In the genomic region with DNA sequence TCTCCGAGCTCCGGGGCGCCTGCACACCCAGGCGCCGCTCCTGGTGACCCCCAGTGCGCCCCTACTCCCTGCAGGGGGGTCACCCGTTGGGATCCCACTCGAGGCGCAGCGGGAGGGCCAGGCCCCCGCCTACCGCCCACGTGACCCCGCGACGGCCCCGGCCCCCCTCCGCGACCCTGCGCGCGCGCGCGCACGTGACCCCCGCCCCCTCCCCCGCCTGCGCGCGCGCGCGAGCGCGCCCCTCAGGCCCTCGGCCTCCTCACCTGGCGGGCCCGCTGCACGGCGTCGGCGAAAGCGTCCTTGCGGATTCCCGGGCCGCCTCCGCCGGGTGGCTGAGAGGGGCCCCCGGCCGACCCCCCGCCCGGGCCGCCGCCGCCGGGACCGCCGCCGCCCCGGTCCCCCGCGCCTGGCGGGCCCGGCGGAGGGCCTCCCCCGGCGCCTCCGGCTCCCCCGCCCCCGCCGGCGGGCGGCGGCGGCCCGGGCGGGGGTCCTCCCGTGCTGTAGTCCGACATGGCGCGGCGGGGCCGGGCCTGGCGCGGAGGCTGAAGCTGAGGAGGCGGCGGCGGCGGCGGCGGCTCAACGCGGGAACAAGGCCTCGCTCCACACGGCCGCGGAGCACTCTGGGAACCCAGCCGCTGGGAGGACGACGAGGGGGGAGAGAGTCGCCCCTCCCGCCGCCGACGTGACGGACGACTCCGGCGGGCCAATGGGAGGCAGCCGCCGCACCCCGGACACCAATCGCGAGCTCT, we compare ENCODE assay signal across 8 cellular contexts. TPM values are rescaled to one million over a fixed set of nuclear protein-coding genes. Genes with fewer than 3 reads are reported as not detected.
A peak's percentile ranks its signal among the peaks of the same experiment; 100 is the strongest.
DNase-seq lines count a peak whose midpoint lies in the region; ATAC-seq and TF ChIP-seq lines count a peak whose summit lies in the region.

A gene with protein sequence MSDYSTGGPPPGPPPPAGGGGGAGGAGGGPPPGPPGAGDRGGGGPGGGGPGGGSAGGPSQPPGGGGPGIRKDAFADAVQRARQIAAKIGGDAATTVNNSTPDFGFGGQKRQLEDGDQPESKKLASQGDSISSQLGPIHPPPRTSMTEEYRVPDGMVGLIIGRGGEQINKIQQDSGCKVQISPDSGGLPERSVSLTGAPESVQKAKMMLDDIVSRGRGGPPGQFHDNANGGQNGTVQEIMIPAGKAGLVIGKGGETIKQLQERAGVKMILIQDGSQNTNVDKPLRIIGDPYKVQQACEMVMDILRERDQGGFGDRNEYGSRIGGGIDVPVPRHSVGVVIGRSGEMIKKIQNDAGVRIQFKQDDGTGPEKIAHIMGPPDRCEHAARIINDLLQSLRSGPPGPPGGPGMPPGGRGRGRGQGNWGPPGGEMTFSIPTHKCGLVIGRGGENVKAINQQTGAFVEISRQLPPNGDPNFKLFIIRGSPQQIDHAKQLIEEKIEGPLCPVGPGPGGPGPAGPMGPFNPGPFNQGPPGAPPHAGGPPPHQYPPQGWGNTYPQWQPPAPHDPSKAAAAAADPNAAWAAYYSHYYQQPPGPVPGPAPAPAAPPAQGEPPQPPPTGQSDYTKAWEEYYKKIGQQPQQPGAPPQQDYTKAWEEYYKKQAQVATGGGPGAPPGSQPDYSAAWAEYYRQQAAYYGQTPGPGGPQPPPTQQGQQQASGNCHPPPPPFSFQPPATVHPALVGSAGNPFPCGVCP (minus strand): TSS at position 622 of the 749 bp plus-strand sequence. CDS start 110 bp downstream, at position 512.

- H3K27ac Mint-ChIP-seq in naive B cell, result peak within 1 kb of the TSS; percentile 79 to 99 (median 89)

- peaks cover 31 to 37% (median 35%) of the 10 kb centered on the region in 3 donors for H3K4me1 Mint-ChIP-seq in naive B cell

- peaks cover 0 to 6% (median 0%) of the 10 kb centered on the region in 3 donors for H3K27me3 Mint-ChIP-seq in naive B cell

- H3K4me3 Mint-ChIP-seq in naive B cell, result peak within 1 kb of the TSS; percentile 56 to 94 (median 88)

- peak; percentile 22 to 35 for DNase-seq in activated CD4-positive, alpha-beta T cell treated with anti-CD3 and anti-CD28 coated beads, Interleukin-2, amount 50 U/mL, for 4 hours
- DNase-seq in epithelial cell of proximal tubule (ENCODE audit: low read depth) (no peak), naive B cell (peak; percentile 16), ureter (ENCODE audit: low spot score) (no peak), NCI-H2107 (lab: John Stamatoyannopoulos, UW) (no peak)

- H3K4me1 ChIP-seq in BLaER1 (peaks cover 28% of the 10 kb centered on the region), HEK293 (ENCODE audit: control insufficient read depth, insufficient read depth, low read length) (peaks cover 7% of the 10 kb centered on the region)

- CTCF ChIA-PET in HEK293 (lab: Yijun Ruan, JAX), result interaction anchor here (0.6 kb wide), 1 partner anchor 503 kb away, joined by 3 read pairs; no protein-coding TSS in a partner anchor

- ATAC-seq in naive B cell (ENCODE audit: low read depth in 2 of 2) (no peak), GM21360 (IDR thresholded peaks at IDR 0.05; ENCODE audit: unreplicated experiment) (no peak)

- H3K4me2 ChIP-seq in BLaER1, result peak within 1 kb of the TSS; percentile 91

- TF ChIP-seq CTCF in HEK293 (tag by site-specific recombination; IDR thresholded peaks at IDR 0.05) (no peak), epithelial cell of proximal tubule (conservative IDR thresholded peaks at IDR 0.05; ENCODE audit: low read depth, low read length) (no peak)

- H4K20me1 ChIP-seq in BLaER1, result peaks cover 49% of the 10 kb centered on the region

- H3K27ac ChIP-seq in BLaER1, result peak within 1 kb of the TSS; percentile 94
- H3K27ac ChIP-seq in HEK293 (ENCODE audit: extremely low read depth, low read depth, low read length), result peak within 1 kb of the TSS; percentile 79

- H3K4me3 ChIP-seq in BLaER1 (peak within 1 kb of the TSS; percentile 96), HEK293 (ENCODE audit: low read depth, low read length) (peak within 1 kb of the TSS; percentile 84), epithelial cell of proximal tubule (ENCODE audit: low read depth, low read length) (peak within 1 kb of the TSS; percentile 98)

- no peaks in the 10 kb centered on the region for H3K36me3 Mint-ChIP-seq in naive B cell

- no peaks in the 10 kb centered on the region for H3K27me3 ChIP-seq in BLaER1

- H3K9me3 ChIP-seq in BLaER1, result no peaks in the 10 kb centered on the region
- no peaks in the 10 kb centered on the region for H3K9me3 ChIP-seq in HEK293 (ENCODE audit: control insufficient read depth, insufficient read depth, low read depth, low read length)

- peak within 1 kb of the TSS; percentile 98 for H3K9ac ChIP-seq in BLaER1

- POLR2A ChIA-PET in HEK293 (lab: Yijun Ruan, JAX), result interaction anchor here (0.5 to 2.1 kb wide), 24 partner anchors 8 to 412 kb away, joined by 3 to 25 read pairs (median 4); a partner anchor contains a TSS

- peaks cover 0 to 4% (median 0%) of the 10 kb centered on the region in 7 donors for H3K9me3 Mint-ChIP-seq in naive B cell

- peaks cover 36% of the 10 kb centered on the region for H3K36me3 ChIP-seq in BLaER1
- peaks cover 6 to 40% of the 10 kb centered on the region in 2 experiments; a peak in 2 of 3 replicates for H3K36me3 ChIP-seq in HEK293 (ENCODE audit: control insufficient read depth in 2 of 2, insufficient read depth in 1 of 2, low read length in 2 of 2)

TF ChIP-seq in HEK293, 187 proteins besides CTCF, POLR2A, EP300 and RAD21:
- TF ChIP-seq GLIS2 (tag by site-specific recombination; IDR thresholded peaks at IDR 0.05) (peak; percentile 50; the same call in 1 of the 2 replicates), GLIS1 (tag by site-specific recombination; IDR thresholded peaks at IDR 0.05) (peak; percentile 79), HOXC10 (CRISPR knock-in tag; IDR thresholded peaks at IDR 0.05) (peak; percentile 77; the same call in 1 of the 2 replicates), ZNF76 (tag by site-specific recombination; IDR thresholded peaks at IDR 0.05; ENCODE audit: borderline replicate concordance, low read depth) (peak; percentile 84), BCL11B (tag by site-specific recombination; IDR thresholded peaks at IDR 0.05; ENCODE audit: low read depth) (no peak), ZNF530 (tag by site-specific recombination; IDR thresholded peaks at IDR 0.05; ENCODE audit: low read depth) (no peak), ZIC2 (tag by site-specific recombination; IDR thresholded peaks at IDR 0.05) (peak; percentile 90)
- TF ChIP-seq, protein P1, sequence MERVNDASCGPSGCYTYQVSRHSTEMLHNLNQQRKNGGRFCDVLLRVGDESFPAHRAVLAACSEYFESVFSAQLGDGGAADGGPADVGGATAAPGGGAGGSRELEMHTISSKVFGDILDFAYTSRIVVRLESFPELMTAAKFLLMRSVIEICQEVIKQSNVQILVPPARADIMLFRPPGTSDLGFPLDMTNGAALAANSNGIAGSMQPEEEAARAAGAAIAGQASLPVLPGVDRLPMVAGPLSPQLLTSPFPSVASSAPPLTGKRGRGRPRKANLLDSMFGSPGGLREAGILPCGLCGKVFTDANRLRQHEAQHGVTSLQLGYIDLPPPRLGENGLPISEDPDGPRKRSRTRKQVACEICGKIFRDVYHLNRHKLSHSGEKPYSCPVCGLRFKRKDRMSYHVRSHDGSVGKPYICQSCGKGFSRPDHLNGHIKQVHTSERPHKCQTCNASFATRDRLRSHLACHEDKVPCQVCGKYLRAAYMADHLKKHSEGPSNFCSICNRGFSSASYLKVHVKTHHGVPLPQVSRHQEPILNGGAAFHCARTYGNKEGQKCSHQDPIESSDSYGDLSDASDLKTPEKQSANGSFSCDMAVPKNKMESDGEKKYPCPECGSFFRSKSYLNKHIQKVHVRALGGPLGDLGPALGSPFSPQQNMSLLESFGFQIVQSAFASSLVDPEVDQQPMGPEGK (tag by site-specific recombination; IDR thresholded peaks at IDR 0.05), result peak; percentile 98

RNA-seq across cellular contexts. Expression of the gene that starts here (rescaled TPM):
- 96.0 and 296 TPM in 2 replicates for total RNA-seq in epithelial cell of proximal tubule
- polyA plus RNA-seq in naive B cell (ENCODE audit: low read depth in 6 of 6), result 10 to 100 TPM; 12.1 to 26.3 (median 20.6) TPM
- 200 TPM for total RNA-seq in ureter

Comparison
In these comparisons a context has a peak if more than half of its experiments do, and no peak if none do; other contexts are left out.
1. DNase-seq: peak in activated CD4-positive, alpha-beta T cell treated with anti-CD3 and anti-CD28 coated beads, Interleukin-2, amount 50 U/mL, for 4 hours (2 of 2) and naive B cell (single experiment); none in epithelial cell of proximal tubule (single experiment), ureter (single experiment) and NCI-H2107 (single experiment).
2. Peak in every context shown above with its lines, with median percentiles within 50 percentile points of each other: H3K4me3 ChIP-seq.